21 cellular contexts compared by ENCODE assay signal in genomic region chr7:102322202-102322715, GRCh38. TPM values are rescaled to one million over a fixed set of nuclear protein-coding genes. Genes with fewer than 3 reads are reported as not detected.
DNase-seq lines count a peak whose midpoint lies in the region; ATAC-seq and TF ChIP-seq lines count a peak whose summit lies in the region.
"Had no signal": no experiment of that assay in that cellular context is flagged by ENCODE, and none has a peak within 500 bp of the region (broad histone marks: within the 10 kb centered on the region; RNA-seq: fewer than 3 reads in every experiment).

No MANE protein-coding gene starts in this region.

- H4K20me1 ChIP-seq in GM23248 (ENCODE audit: insufficient read depth), result no peaks in the 10 kb centered on the region

- H3K27me3 Mint-ChIP-seq in activated naive CD4-positive, alpha-beta T cell treated with anti-CD3 and anti-CD28 coated beads, Interleukin-2, amount 50 U/mL, for 24 hours, result peaks cover 2% of the 10 kb centered on the region
- peaks cover 19% of the 10 kb centered on the region for H3K27me3 Mint-ChIP-seq in progenitor cell of endocrine pancreas

- in situ Hi-C loops in GM23248 (cut with MboI), result no loop called here

- intact Hi-C loops in right lobe of liver (cut with DNase I), result no loop called here

- no peaks in the 10 kb centered on the region for H3K79me2 ChIP-seq in GM23248 (ENCODE audit: insufficient read depth)

- H3K9ac ChIP-seq in GM23248, result no peak overlapping the region
- H3K9ac ChIP-seq: neural progenitor cell had no signal

- no peaks in the 10 kb centered on the region for H3K9me2 ChIP-seq in GM23248 (ENCODE audit: insufficient read depth)

- H3K27me3 ChIP-seq in right lobe of liver (no peaks in the 10 kb centered on the region), GM23248 (replicated peaks; ENCODE audit: insufficient read depth) (peaks cover 17% of the 10 kb centered on the region)
- H3K27me3 ChIP-seq: body of pancreas, upper lobe of left lung had no signal

- no peak overlapping the region for H3K27ac ChIP-seq in right lobe of liver
- H3K27ac ChIP-seq in GM23248, result no peak overlapping the region
- H3K27ac ChIP-seq: A549, neural progenitor cell had no signal

- H3K4me1 ChIP-seq in right lobe of liver (no peaks in the 10 kb centered on the region), GM23248 (ENCODE audit: insufficient read depth) (no peaks in the 10 kb centered on the region)
- H3K4me1 ChIP-seq: A549, body of pancreas, neural progenitor cell had no signal

- WGBS in right lobe of liver (ENCODE audit: insufficient coverage, low coverage, low lambda C conversion rate, missing lambda C conversion rate), result no CpG with 5 or more reads among the region's 8 CpGs
- 76 to 92% methylated on average over 2 to 8 of the region's 8 CpGs for WGBS in GM23248 (ENCODE audit: low coverage in 1 of 2, low lambda C conversion rate in 2 of 2, missing lambda C conversion rate in 2 of 2), 2 experiments

- no peaks in the 10 kb centered on the region for H3F3A ChIP-seq in GM23248 (ENCODE audit: insufficient read depth)

- TF ChIP-seq CTCF in NB4 (IDR thresholded peaks at IDR 0.05; ENCODE audit: low read depth, low read length), result no peak
- TF ChIP-seq CTCF in right lobe of liver (IDR thresholded peaks at IDR 0.05), result no peak
- no peak for TF ChIP-seq CTCF in progenitor cell of endocrine pancreas (IDR thresholded peaks at IDR 0.05; ENCODE audit: unreplicated experiment)

- no peak for ATAC-seq in activated naive CD4-positive, alpha-beta T cell treated with anti-CD3 and anti-CD28 coated beads, Interleukin-2, amount 50 U/mL, for 72 hours
- ATAC-seq in right lobe of liver, result peak in 3 of 4 donors; percentile 18 to 24 (median 19)
- ATAC-seq: A549, body of pancreas, left ventricle myocardium superior had no signal

- DNase-seq in activated naive CD4-positive, alpha-beta T cell treated with anti-CD3 and anti-CD28 coated beads, Interleukin-2, amount 50 U/mL, for 72 hours (ENCODE audit: low spot score in 2 of 2), result no peak
- DNase-seq in NB4 (ENCODE audit: low read depth), result peak; percentile 44
- DNase-seq in right lobe of liver, result peak in 1 of 3 donors; percentile 21
- no peak for DNase-seq in SW 1271 (lab: John Stamatoyannopoulos, UW)
- no peak for DNase-seq in NCI-H1930 (lab: John Stamatoyannopoulos, UW)
- DNase-seq in GM23248, result no peak
- no peak for DNase-seq in progenitor cell of endocrine pancreas (ENCODE audit: low spot score, unreplicated experiment)
- DNase-seq: activated naive CD8-positive, alpha-beta T cell treated with anti-CD3 and anti-CD28 coated beads, Interleukin-2, amount 10 ng/mL, durations not matched to agents 7 days and 5 days; body of pancreas; immature natural killer cell; left ventricle myocardium superior; NCI-H1105; NCI-H526; small intestine; stimulated activated CD4-positive, alpha-beta T cell treated with anti-CD3 and anti-CD28 coated beads, Interleukin-2, amount 100 ng/mL, for 48 hours; upper lobe of left lung had no signal

- H3K4me3 Mint-ChIP-seq in activated naive CD4-positive, alpha-beta T cell treated with anti-CD3 and anti-CD28 coated beads, Interleukin-2, amount 50 U/mL, for 24 hours, result no peak overlapping the region
- no peak overlapping the region for H3K4me3 Mint-ChIP-seq in progenitor cell of endocrine pancreas (ENCODE audit: low read depth)
- H3K4me3 Mint-ChIP-seq: activated naive CD8-positive, alpha-beta T cell treated with anti-CD3 and anti-CD28 coated beads, Interleukin-2, amount 10 ng/mL, durations not matched to agents 7 days and 5 days; immature natural killer cell; neural progenitor cell had no signal

- no peaks in the 10 kb centered on the region for H3K36me3 Mint-ChIP-seq in activated naive CD4-positive, alpha-beta T cell treated with anti-CD3 and anti-CD28 coated beads, Interleukin-2, amount 50 U/mL, for 24 hours
- no peaks in the 10 kb centered on the region for H3K36me3 Mint-ChIP-seq in activated naive CD4-positive, alpha-beta T cell treated with anti-CD3 and anti-CD28 coated beads, Interleukin-2, amount 50 U/mL, for 72 hours
- H3K36me3 Mint-ChIP-seq in progenitor cell of endocrine pancreas (ENCODE audit: insufficient read depth), result peaks cover 3% of the 10 kb centered on the region
- H3K36me3 Mint-ChIP-seq: activated naive CD8-positive, alpha-beta T cell treated with anti-CD3 and anti-CD28 coated beads, Interleukin-2, amount 10 ng/mL, durations not matched to agents 7 days and 5 days; immature natural killer cell had no signal

- no peak for TF ChIP-seq POLR2A in NB4 (IDR thresholded peaks at IDR 0.05; ENCODE audit: extremely low read depth, insufficient read length)
- no peak for TF ChIP-seq POLR2A in right lobe of liver (IDR thresholded peaks at IDR 0.05)

- H3K9me3 ChIP-seq in right lobe of liver, result no peaks in the 10 kb centered on the region
- no peaks in the 10 kb centered on the region for H3K9me3 ChIP-seq in GM23248 (ENCODE audit: low read depth)
- H3K9me3 ChIP-seq: A549, body of pancreas, upper lobe of left lung had no signal

- no peaks in the 10 kb centered on the region for H3K4me1 Mint-ChIP-seq in activated naive CD4-positive, alpha-beta T cell treated with anti-CD3 and anti-CD28 coated beads, Interleukin-2, amount 50 U/mL, for 24 hours
- no peaks in the 10 kb centered on the region for H3K4me1 Mint-ChIP-seq in progenitor cell of endocrine pancreas (ENCODE audit: low read depth)
- H3K4me1 Mint-ChIP-seq: activated naive CD8-positive, alpha-beta T cell treated with anti-CD3 and anti-CD28 coated beads, Interleukin-2, amount 10 ng/mL, durations not matched to agents 7 days and 5 days; immature natural killer cell had no signal

- no peak overlapping the region for H3K4me2 ChIP-seq in GM23248 (ENCODE audit: unreplicated experiment)
- H3K4me2 ChIP-seq: A549 had no signal

- H2AFZ ChIP-seq in GM23248, result no peak overlapping the region
- H2AFZ ChIP-seq: neural progenitor cell had no signal

- H3K9me3 Mint-ChIP-seq in activated naive CD4-positive, alpha-beta T cell treated with anti-CD3 and anti-CD28 coated beads, Interleukin-2, amount 50 U/mL, for 24 hours, result no peaks in the 10 kb centered on the region
- H3K9me3 Mint-ChIP-seq in activated naive CD4-positive, alpha-beta T cell treated with anti-CD3 and anti-CD28 coated beads, Interleukin-2, amount 50 U/mL, for 72 hours, result no peaks in the 10 kb centered on the region
- H3K9me3 Mint-ChIP-seq in progenitor cell of endocrine pancreas (ENCODE audit: low read depth), result no peaks in the 10 kb centered on the region
- H3K9me3 Mint-ChIP-seq: activated naive CD8-positive, alpha-beta T cell treated with anti-CD3 and anti-CD28 coated beads, Interleukin-2, amount 10 ng/mL, durations not matched to agents 7 days and 5 days; immature natural killer cell; neural progenitor cell had no signal

- H3K27ac Mint-ChIP-seq in activated naive CD4-positive, alpha-beta T cell treated with anti-CD3 and anti-CD28 coated beads, Interleukin-2, amount 50 U/mL, for 24 hours, result peak overlapping the region; percentile 46
- H3K27ac Mint-ChIP-seq in activated naive CD4-positive, alpha-beta T cell treated with anti-CD3 and anti-CD28 coated beads, Interleukin-2, amount 50 U/mL, for 72 hours, result no peak overlapping the region
- H3K27ac Mint-ChIP-seq in progenitor cell of endocrine pancreas, result no peak overlapping the region
- H3K27ac Mint-ChIP-seq: activated naive CD8-positive, alpha-beta T cell treated with anti-CD3 and anti-CD28 coated beads, Interleukin-2, amount 10 ng/mL, durations not matched to agents 7 days and 5 days; immature natural killer cell; neural progenitor cell had no signal

- no peak overlapping the region for H3K4me3 ChIP-seq in NB4 (ENCODE audit: low read depth, low read length)
- H3K4me3 ChIP-seq in right lobe of liver, result no peak overlapping the region
- no peak overlapping the region for H3K4me3 ChIP-seq in GM23248
- H3K4me3 ChIP-seq: A549, body of pancreas, neural progenitor cell had no signal

- no peaks in the 10 kb centered on the region for H3K36me3 ChIP-seq in right lobe of liver
- no peaks in the 10 kb centered on the region for H3K36me3 ChIP-seq in GM23248 (ENCODE audit: low read depth)
- H3K36me3 ChIP-seq: neural progenitor cell had no signal

RNA-seq across cellular contexts. Expression of gene SPDYE6, which starts 34.0 kb away (rescaled TPM):
- not detected for total RNA-seq in activated naive CD4-positive, alpha-beta T cell treated with anti-CD3 and anti-CD28 coated beads, Interleukin-2, amount 50 U/mL, for 72 hours
- total RNA-seq in right lobe of liver (not detected), progenitor cell of endocrine pancreas (not detected in 2 replicates)
- not detected in 2 replicates for total RNA-seq in GM23248 (2014; rRNA removed; shearing (Covaris generic))
- polyA plus RNA-seq in GM23248 (2016; fragmentation: Nextera tagmentation; extraction: Ambion mirVana), result 0.19 TPM in 1 of 2 replicates, not detected in the other
- total RNA-seq: activated CD8-positive, alpha-beta memory T cell treated with anti-CD3 and anti-CD28 coated beads for 36 hours; activated naive CD8-positive, alpha-beta T cell treated with anti-CD3 and anti-CD28 coated beads, Interleukin-2, amount 10 ng/mL, durations not matched to agents 7 days and 5 days; body of pancreas; left ventricle myocardium superior; pulmonary artery endothelial cell; upper lobe of left lung had no signal
- polyA plus RNA-seq: A549 had no signal

RNA-seq across cellular contexts. Expression of gene SH2B2, which starts 35.6 kb away (rescaled TPM):
- 1 to 10 TPM in 1 of 2 donors, under 1 TPM in 1; 0.84 to 6.3 TPM for total RNA-seq in activated naive CD4-positive, alpha-beta T cell treated with anti-CD3 and anti-CD28 coated beads, Interleukin-2, amount 50 U/mL, for 72 hours
- total RNA-seq in right lobe of liver, result 1 to 10 TPM; 1.7 to 3.1 (median 2.6) TPM
- total RNA-seq in GM23248 (2014; rRNA removed; shearing (Covaris generic)), result 0.86 and 7.1 TPM in 2 replicates
- polyA plus RNA-seq in GM23248 (2016; fragmentation: Nextera tagmentation; extraction: Ambion mirVana), result 0.80 and 1.1 TPM in 2 replicates
- 11.2 and 11.5 TPM in 2 replicates for total RNA-seq in progenitor cell of endocrine pancreas

Comparison
In these comparisons a context has a peak if more than half of its experiments do, and no peak if none do; other contexts are left out.
1. ATAC-seq: peak in right lobe of liver (3 of 4); none in activated naive CD4-positive, alpha-beta T cell treated with anti-CD3 and anti-CD28 coated beads, Interleukin-2, amount 50 U/mL, for 72 hours (0 of 2).